ENCODE assay signal across 1 cellular context in the genomic region with DNA sequence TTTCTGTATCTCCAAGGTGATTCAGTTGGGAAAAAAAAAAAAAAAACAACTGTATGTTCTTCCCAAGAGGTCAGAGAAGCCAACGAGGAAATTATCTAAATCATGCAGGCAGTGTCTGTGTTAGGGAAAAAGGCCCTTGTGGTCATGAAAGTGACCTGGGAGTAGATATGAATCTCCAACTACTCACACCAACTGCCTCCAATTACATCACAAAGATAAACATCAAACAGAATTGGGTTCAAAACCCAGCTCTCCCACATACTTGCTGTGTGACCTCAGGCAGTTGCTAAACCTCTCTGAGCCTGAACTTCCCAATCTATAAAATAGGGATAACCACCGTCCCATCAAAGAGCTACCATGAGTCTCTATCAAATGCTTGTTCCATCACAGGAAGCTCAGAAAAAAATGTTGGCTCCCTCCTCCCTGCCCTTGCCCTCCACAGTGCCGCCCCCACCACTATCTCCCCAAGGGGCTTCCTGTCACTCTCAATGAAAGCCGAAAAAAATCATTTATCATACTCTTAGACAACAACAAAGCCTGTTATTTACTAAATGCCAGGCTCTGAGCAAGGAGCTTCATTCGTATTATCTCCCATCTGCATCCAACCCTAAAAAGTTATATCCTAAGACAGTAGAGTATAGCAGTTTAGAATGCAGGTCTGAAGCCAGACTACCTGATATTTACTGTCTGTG.
TF ChIP-seq lines count a peak whose summit lies in the region.

No MANE protein-coding gene starts in this region.

TF ChIP-seq in K562, 482 proteins besides CTCF, POLR2A, EP300 and RAD21 (continued from another document and continues in another):
- TF ChIP-seq, protein P1, sequence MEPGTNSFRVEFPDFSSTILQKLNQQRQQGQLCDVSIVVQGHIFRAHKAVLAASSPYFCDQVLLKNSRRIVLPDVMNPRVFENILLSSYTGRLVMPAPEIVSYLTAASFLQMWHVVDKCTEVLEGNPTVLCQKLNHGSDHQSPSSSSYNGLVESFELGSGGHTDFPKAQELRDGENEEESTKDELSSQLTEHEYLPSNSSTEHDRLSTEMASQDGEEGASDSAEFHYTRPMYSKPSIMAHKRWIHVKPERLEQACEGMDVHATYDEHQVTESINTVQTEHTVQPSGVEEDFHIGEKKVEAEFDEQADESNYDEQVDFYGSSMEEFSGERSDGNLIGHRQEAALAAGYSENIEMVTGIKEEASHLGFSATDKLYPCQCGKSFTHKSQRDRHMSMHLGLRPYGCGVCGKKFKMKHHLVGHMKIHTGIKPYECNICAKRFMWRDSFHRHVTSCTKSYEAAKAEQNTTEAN (CRISPR knock-in tag; IDR thresholded peaks at IDR 0.05) = no peak
- TF ChIP-seq, protein P2, sequence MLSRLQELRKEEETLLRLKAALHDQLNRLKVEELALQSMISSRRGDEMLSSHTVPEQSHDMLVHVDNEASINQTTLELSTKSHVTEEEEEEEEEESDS (CRISPR knock-in tag; IDR thresholded peaks at IDR 0.05) = no peak
- TF ChIP-seq, protein P3, sequence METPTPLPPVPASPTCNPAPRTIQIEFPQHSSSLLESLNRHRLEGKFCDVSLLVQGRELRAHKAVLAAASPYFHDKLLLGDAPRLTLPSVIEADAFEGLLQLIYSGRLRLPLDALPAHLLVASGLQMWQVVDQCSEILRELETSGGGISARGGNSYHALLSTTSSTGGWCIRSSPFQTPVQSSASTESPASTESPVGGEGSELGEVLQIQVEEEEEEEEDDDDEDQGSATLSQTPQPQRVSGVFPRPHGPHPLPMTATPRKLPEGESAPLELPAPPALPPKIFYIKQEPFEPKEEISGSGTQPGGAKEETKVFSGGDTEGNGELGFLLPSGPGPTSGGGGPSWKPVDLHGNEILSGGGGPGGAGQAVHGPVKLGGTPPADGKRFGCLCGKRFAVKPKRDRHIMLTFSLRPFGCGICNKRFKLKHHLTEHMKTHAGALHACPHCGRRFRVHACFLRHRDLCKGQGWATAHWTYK (CRISPR knock-in tag; IDR thresholded peaks at IDR 0.05) = no peak
- TF ChIP-seq ADNP (tag; IDR thresholded peaks at IDR 0.05) (peak; percentile 100), ZKSCAN8 (CRISPR knock-in tag; IDR thresholded peaks at IDR 0.05) (no peak), PML (IDR thresholded peaks at IDR 0.05; ENCODE audit: low read length) (no peak; the same call in 1 of the 2 replicates), ZNF212 (CRISPR knock-in tag; IDR thresholded peaks at IDR 0.05) (no peak), CBFA2T2 (conservative IDR thresholded peaks at IDR 0.05) (peak; percentile 40), ZEB2 (IDR thresholded peaks at IDR 0.05) (no peak), ZNF586 (CRISPR knock-in tag; conservative IDR thresholded peaks at IDR 0.05) (no peak), HSF4 (CRISPR knock-in tag; IDR thresholded peaks at IDR 0.05; ENCODE audit: borderline replicate concordance) (no peak), TSC22D4 (tag; IDR thresholded peaks at IDR 0.05) (no peak), MAZ (CRISPR knock-in tag; conservative IDR thresholded peaks at IDR 0.05 in 1 of 2, IDR thresholded peaks at IDR 0.05 in 1 of 2) (no peak), ZNF347 (CRISPR knock-in tag; IDR thresholded peaks at IDR 0.05; ENCODE audit: low read depth) (no peak), ETV6 (IDR thresholded peaks at IDR 0.05; ENCODE audit: borderline replicate concordance in 1 of 2, low read depth in 2 of 2, low read length in 1 of 2) (no peak), ETV6 (CRISPR knock-in tag; IDR thresholded peaks at IDR 0.05; ENCODE audit: borderline replicate concordance) (no peak), ZNF79 (CRISPR knock-in tag; IDR thresholded peaks at IDR 0.05; ENCODE audit: low read depth) (no peak), PHF20 (IDR thresholded peaks at IDR 0.05; ENCODE audit: partially characterized antibody) (peak; percentile 42), ARHGAP35 (IDR thresholded peaks at IDR 0.05; ENCODE audit: partially characterized antibody) (no peak), COPS2 (conservative IDR thresholded peaks at IDR 0.05) (no peak), ZNF707 (CRISPR knock-in tag; conservative IDR thresholded peaks at IDR 0.05) (no peak), RBM25 (IDR thresholded peaks at IDR 0.05; ENCODE audit: low read depth, low read length, severe bottlenecking) (peak; percentile 96), ATF1 (CRISPR knock-in tag; IDR thresholded peaks at IDR 0.05) (no peak), ATF1 (tag; IDR thresholded peaks at IDR 0.05) (peak; percentile 49; the same call in 1 of the 2 replicates), ZNF354B (CRISPR knock-in tag; IDR thresholded peaks at IDR 0.05) (no peak), NCOA2 (IDR thresholded peaks at IDR 0.05; ENCODE audit: partially characterized antibody in 2 of 2) (no peak), HDAC8 (tag; IDR thresholded peaks at IDR 0.05) (no peak), ZNF133 (CRISPR knock-in tag; IDR thresholded peaks at IDR 0.05) (no peak)
- TF ChIP-seq, protein P4, sequence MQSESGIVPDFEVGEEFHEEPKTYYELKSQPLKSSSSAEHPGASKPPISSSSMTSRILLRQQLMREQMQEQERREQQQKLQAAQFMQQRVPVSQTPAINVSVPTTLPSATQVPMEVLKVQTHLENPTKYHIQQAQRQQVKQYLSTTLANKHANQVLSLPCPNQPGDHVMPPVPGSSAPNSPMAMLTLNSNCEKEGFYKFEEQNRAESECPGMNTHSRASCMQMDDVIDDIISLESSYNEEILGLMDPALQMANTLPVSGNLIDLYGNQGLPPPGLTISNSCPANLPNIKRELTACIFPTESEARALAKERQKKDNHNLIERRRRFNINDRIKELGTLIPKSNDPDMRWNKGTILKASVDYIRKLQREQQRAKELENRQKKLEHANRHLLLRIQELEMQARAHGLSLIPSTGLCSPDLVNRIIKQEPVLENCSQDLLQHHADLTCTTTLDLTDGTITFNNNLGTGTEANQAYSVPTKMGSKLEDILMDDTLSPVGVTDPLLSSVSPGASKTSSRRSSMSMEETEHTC (IDR thresholded peaks at IDR 0.05) = no peak
- TF ChIP-seq, protein P5, sequence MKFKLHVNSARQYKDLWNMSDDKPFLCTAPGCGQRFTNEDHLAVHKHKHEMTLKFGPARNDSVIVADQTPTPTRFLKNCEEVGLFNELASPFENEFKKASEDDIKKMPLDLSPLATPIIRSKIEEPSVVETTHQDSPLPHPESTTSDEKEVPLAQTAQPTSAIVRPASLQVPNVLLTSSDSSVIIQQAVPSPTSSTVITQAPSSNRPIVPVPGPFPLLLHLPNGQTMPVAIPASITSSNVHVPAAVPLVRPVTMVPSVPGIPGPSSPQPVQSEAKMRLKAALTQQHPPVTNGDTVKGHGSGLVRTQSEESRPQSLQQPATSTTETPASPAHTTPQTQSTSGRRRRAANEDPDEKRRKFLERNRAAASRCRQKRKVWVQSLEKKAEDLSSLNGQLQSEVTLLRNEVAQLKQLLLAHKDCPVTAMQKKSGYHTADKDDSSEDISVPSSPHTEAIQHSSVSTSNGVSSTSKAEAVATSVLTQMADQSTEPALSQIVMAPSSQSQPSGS (CRISPR knock-in tag; IDR thresholded peaks at IDR 0.05) = no peak
- TF ChIP-seq, protein P6, sequence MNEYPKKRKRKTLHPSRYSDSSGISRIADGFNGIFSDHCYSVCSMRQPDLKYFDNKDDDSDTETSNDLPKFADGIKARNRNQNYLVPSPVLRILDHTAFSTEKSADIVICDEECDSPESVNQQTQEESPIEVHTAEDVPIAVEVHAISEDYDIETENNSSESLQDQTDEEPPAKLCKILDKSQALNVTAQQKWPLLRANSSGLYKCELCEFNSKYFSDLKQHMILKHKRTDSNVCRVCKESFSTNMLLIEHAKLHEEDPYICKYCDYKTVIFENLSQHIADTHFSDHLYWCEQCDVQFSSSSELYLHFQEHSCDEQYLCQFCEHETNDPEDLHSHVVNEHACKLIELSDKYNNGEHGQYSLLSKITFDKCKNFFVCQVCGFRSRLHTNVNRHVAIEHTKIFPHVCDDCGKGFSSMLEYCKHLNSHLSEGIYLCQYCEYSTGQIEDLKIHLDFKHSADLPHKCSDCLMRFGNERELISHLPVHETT (CRISPR knock-in tag; conservative IDR thresholded peaks at IDR 0.05 in 1 of 2, IDR thresholded peaks at IDR 0.05 in 1 of 2) = no peak
- TF ChIP-seq, protein P7, sequence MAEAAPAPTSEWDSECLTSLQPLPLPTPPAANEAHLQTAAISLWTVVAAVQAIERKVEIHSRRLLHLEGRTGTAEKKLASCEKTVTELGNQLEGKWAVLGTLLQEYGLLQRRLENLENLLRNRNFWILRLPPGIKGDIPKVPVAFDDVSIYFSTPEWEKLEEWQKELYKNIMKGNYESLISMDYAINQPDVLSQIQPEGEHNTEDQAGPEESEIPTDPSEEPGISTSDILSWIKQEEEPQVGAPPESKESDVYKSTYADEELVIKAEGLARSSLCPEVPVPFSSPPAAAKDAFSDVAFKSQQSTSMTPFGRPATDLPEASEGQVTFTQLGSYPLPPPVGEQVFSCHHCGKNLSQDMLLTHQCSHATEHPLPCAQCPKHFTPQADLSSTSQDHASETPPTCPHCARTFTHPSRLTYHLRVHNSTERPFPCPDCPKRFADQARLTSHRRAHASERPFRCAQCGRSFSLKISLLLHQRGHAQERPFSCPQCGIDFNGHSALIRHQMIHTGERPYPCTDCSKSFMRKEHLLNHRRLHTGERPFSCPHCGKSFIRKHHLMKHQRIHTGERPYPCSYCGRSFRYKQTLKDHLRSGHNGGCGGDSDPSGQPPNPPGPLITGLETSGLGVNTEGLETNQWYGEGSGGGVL (CRISPR knock-in tag; IDR thresholded peaks at IDR 0.05) = no peak
- TF ChIP-seq, protein P8, sequence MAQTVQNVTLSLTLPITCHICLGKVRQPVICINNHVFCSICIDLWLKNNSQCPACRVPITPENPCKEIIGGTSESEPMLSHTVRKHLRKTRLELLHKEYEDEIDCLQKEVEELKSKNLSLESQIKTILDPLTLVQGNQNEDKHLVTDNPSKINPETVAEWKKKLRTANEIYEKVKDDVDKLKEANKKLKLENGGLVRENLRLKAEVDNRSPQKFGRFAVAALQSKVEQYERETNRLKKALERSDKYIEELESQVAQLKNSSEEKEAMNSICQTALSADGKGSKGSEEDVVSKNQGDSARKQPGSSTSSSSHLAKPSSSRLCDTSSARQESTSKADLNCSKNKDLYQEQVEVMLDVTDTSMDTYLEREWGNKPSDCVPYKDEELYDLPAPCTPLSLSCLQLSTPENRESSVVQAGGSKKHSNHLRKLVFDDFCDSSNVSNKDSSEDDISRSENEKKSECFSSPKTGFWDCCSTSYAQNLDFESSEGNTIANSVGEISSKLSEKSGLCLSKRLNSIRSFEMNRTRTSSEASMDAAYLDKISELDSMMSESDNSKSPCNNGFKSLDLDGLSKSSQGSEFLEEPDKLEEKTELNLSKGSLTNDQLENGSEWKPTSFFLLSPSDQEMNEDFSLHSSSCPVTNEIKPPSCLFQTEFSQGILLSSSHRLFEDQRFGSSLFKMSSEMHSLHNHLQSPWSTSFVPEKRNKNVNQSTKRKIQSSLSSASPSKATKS (CRISPR knock-in tag; IDR thresholded peaks at IDR 0.05) = no peak
- TF ChIP-seq, protein P9, sequence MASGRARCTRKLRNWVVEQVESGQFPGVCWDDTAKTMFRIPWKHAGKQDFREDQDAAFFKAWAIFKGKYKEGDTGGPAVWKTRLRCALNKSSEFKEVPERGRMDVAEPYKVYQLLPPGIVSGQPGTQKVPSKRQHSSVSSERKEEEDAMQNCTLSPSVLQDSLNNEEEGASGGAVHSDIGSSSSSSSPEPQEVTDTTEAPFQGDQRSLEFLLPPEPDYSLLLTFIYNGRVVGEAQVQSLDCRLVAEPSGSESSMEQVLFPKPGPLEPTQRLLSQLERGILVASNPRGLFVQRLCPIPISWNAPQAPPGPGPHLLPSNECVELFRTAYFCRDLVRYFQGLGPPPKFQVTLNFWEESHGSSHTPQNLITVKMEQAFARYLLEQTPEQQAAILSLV (tag; IDR thresholded peaks at IDR 0.05) = no peak
- TF ChIP-seq, protein P10, sequence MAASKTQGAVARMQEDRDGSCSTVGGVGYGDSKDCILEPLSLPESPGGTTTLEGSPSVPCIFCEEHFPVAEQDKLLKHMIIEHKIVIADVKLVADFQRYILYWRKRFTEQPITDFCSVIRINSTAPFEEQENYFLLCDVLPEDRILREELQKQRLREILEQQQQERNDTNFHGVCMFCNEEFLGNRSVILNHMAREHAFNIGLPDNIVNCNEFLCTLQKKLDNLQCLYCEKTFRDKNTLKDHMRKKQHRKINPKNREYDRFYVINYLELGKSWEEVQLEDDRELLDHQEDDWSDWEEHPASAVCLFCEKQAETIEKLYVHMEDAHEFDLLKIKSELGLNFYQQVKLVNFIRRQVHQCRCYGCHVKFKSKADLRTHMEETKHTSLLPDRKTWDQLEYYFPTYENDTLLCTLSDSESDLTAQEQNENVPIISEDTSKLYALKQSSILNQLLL (CRISPR knock-in tag; IDR thresholded peaks at IDR 0.05; ENCODE audit: borderline replicate concordance) = no peak
- TF ChIP-seq, protein P11, sequence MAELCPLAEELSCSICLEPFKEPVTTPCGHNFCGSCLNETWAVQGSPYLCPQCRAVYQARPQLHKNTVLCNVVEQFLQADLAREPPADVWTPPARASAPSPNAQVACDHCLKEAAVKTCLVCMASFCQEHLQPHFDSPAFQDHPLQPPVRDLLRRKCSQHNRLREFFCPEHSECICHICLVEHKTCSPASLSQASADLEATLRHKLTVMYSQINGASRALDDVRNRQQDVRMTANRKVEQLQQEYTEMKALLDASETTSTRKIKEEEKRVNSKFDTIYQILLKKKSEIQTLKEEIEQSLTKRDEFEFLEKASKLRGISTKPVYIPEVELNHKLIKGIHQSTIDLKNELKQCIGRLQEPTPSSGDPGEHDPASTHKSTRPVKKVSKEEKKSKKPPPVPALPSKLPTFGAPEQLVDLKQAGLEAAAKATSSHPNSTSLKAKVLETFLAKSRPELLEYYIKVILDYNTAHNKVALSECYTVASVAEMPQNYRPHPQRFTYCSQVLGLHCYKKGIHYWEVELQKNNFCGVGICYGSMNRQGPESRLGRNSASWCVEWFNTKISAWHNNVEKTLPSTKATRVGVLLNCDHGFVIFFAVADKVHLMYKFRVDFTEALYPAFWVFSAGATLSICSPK (IDR thresholded peaks at IDR 0.05; ENCODE audit: borderline replicate concordance) = no peak
- TF ChIP-seq, protein P12, sequence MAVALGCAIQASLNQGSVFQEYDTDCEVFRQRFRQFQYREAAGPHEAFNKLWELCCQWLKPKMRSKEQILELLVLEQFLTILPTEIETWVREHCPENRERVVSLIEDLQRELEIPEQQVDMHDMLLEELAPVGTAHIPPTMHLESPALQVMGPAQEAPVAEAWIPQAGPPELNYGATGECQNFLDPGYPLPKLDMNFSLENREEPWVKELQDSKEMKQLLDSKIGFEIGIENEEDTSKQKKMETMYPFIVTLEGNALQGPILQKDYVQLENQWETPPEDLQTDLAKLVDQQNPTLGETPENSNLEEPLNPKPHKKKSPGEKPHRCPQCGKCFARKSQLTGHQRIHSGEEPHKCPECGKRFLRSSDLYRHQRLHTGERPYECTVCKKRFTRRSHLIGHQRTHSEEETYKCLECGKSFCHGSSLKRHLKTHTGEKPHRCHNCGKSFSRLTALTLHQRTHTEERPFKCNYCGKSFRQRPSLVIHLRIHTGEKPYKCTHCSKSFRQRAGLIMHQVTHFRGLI (CRISPR knock-in tag; IDR thresholded peaks at IDR 0.05) = no peak
- TF ChIP-seq, protein P13, sequence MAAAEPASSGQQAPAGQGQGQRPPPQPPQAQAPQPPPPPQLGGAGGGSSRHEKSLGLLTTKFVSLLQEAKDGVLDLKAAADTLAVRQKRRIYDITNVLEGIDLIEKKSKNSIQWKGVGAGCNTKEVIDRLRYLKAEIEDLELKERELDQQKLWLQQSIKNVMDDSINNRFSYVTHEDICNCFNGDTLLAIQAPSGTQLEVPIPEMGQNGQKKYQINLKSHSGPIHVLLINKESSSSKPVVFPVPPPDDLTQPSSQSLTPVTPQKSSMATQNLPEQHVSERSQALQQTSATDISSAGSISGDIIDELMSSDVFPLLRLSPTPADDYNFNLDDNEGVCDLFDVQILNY (CRISPR knock-in tag; IDR thresholded peaks at IDR 0.05) = no peak
